20 cellular contexts compared by ENCODE assay signal in genomic region chr15:58572521-58572920, GRCh38.
"Had no signal": no experiment of that assay in that cellular context is flagged by ENCODE, and none has a peak within 500 bp of the region (broad histone marks: within the 10 kb centered on the region; RNA-seq: fewer than 3 reads in every experiment).

No MANE protein-coding gene starts in this region.

- H3K4me3 ChIP-seq: SJSA1, SK-N-MC had no signal

- FAIRE-seq: HepG2, RCC 7860 had no signal

- H3K27me3 ChIP-seq: SJSA1 had no signal

- H3K36me3 ChIP-seq: SJSA1 had no signal

- H3K27ac ChIP-seq: SJSA1, SK-N-MC had no signal

- DNase-seq: IMR-90, MV-4-11, NCI-H1048, NCI-H1105, NCI-H1417, NCI-H1436 treated with DMSO at 0.1 percent for 48 hours, NCI-H1694, NCI-H187 treated with DMSO at 0.1 percent for 48 hours, NCI-H2029 treated with DMSO at 0.1 percent for 48 hours, NCI-H2171 treated with DMSO at 0.1 percent for 48 hours, NCI-H524, NCI-H526 treated with DMSO at 0.1 percent for 48 hours, NCI-H774, Right ventricle myocardium superior, RPMI8226, SIG-M5 had no signal

- H3K9me3 ChIP-seq: SJSA1 had no signal
